ENCODE assay signal across 1 cellular context in the genomic region with DNA sequence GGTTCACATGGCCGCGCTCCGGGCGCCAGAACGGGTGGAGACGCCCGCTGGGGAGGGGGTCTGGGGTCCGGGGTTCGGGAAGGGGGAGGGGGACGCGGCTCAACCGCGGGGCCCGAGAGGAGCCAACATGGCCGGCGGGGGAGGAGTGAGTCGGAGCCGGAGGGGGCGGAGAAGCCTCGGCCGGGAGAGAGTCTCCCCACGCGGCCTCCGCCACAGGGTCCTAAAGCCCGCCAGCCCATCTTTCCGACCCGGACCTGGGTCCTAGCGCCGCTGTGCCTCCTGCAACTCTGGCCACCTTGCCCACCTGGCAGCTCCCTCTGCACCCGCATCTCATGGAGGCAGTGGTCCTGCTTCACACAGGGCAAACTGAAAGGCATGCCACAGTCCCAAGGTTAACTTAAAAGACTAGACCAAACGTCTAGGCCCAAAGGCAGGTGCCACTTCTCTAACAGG.
A peak's percentile ranks its signal among the peaks of the same experiment; 100 is the strongest.
TF ChIP-seq lines count a peak whose summit lies in the region.

BAZ2A (minus strand) TSS at position 147 of the 453 bp plus-strand sequence. CDS start 12,796 bp downstream, outside the sequence.

TF ChIP-seq in GM23338, 12 proteins besides CTCF, POLR2A, EP300 and RAD21:
- TF ChIP-seq CREB1 (CRISPR knock-in tag; IDR thresholded peaks at IDR 0.05; ENCODE audit: low read depth) (peak; percentile 85), POLR2AphosphoS5 (IDR thresholded peaks at IDR 0.05; ENCODE audit: low read depth) (peak; percentile 64), EZH2phosphoT487 (IDR thresholded peaks at IDR 0.05; ENCODE audit: unreplicated experiment) (no peak), ZNF114 (CRISPR knock-in tag; IDR thresholded peaks at IDR 0.05) (no peak), ETS1 (IDR thresholded peaks at IDR 0.05) (peak; percentile 12; the same call in 1 of the 2 replicates)
